In the genomic region with DNA sequence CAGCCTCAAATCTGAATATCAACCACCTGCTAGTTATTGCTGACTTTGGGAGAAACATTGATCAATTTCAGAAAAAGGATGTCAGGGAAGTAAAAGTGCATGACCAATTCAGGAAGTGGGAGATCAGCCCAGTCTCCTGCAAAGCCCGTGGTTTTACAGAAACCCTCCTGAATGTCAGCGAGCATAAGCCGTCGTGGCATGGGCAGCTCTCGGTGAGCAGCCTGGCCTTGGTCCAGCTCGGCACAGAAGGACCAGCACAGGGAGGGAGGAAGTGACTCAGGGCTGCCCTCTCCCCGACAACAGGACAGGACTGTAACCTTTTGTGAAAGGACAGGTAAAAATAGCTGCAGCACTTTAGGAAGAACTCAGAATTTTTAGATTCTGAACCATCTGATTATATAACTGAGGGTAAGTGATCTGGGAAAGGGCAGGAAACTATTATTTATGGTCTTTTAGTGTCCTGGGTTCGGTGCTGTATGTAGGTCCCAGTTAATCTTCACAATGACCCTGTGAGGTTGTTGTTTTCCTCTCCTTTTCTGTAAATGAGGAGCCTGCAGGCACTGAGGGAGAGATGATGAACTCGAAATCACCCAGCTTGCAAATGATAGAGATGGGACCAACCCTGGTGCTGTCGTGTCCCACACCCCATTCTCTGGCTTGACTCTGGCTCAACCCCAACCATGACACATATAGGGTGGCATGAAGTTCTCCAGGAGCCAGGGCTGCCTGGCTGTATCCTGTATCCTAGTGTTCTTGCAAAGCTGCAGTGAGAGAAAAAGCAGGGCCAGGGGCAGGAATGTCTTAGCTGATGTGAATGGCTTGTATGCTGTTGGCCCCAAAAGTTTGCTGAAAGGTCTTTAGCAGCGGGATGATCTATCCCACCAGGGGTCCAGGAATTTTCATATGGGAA, we compare ENCODE assay signal across 1 cellular context.
TF ChIP-seq lines count a peak whose summit lies in the region.

No MANE protein-coding gene starts in this region.

TF ChIP-seq in HCT116, 20 proteins besides CTCF, POLR2A, EP300 and RAD21 (continued from another document):
- TF ChIP-seq, protein P1, sequence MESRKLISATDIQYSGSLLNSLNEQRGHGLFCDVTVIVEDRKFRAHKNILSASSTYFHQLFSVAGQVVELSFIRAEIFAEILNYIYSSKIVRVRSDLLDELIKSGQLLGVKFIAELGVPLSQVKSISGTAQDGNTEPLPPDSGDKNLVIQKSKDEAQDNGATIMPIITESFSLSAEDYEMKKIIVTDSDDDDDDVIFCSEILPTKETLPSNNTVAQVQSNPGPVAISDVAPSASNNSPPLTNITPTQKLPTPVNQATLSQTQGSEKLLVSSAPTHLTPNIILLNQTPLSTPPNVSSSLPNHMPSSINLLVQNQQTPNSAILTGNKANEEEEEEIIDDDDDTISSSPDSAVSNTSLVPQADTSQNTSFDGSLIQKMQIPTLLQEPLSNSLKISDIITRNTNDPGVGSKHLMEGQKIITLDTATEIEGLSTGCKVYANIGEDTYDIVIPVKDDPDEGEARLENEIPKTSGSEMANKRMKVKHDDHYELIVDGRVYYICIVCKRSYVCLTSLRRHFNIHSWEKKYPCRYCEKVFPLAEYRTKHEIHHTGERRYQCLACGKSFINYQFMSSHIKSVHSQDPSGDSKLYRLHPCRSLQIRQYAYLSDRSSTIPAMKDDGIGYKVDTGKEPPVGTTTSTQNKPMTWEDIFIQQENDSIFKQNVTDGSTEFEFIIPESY (IDR thresholded peaks at IDR 0.05; ENCODE audit: extremely low read depth, insufficient replicate concordance, low read length) = no peak
- TF ChIP-seq JUND (IDR thresholded peaks at IDR 0.05) = peak; percentile 79
- 0 out of 2 replicates have a peak, but pooled peaks have one; percentile 52 for TF ChIP-seq SRF (IDR thresholded peaks at IDR 0.05; ENCODE audit: low read depth)
- peak; percentile 15 for TF ChIP-seq YY1 (IDR thresholded peaks at IDR 0.05; ENCODE audit: extremely low read depth, insufficient replicate concordance, low read depth, low read length)
- TF ChIP-seq CEBPB (IDR thresholded peaks at IDR 0.05; ENCODE audit: low read depth) = no peak
- no peak for TF ChIP-seq EZH2phosphoT487 (IDR thresholded peaks at IDR 0.05; ENCODE audit: borderline replicate concordance)
- TF ChIP-seq ZFX (IDR thresholded peaks at IDR 0.05) = no peak
- TF ChIP-seq FOSL1 (IDR thresholded peaks at IDR 0.05; ENCODE audit: low read depth) = peak; percentile 75
- TF ChIP-seq SP1 (IDR thresholded peaks at IDR 0.05; ENCODE audit: low read depth) = peak; percentile 67; the same call in 1 of the 2 replicates
- TF ChIP-seq ELF1 (IDR thresholded peaks at IDR 0.05; ENCODE audit: borderline replicate concordance, low read depth) = no peak
- no peak for TF ChIP-seq TCF7L2 (IDR thresholded peaks at IDR 0.05; ENCODE audit: borderline replicate concordance, extremely low read depth, insufficient read depth, insufficient read length)
- TF ChIP-seq EZH2 (IDR thresholded peaks at IDR 0.05) = no peak
- TF ChIP-seq, protein P2, sequence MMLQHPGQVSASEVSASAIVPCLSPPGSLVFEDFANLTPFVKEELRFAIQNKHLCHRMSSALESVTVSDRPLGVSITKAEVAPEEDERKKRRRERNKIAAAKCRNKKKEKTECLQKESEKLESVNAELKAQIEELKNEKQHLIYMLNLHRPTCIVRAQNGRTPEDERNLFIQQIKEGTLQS (IDR thresholded peaks at IDR 0.05) = no peak
- TF ChIP-seq ZNF274 (IDR thresholded peaks at IDR 0.05; ENCODE audit: low read depth, low read length) = no peak
- TF ChIP-seq, protein P3, sequence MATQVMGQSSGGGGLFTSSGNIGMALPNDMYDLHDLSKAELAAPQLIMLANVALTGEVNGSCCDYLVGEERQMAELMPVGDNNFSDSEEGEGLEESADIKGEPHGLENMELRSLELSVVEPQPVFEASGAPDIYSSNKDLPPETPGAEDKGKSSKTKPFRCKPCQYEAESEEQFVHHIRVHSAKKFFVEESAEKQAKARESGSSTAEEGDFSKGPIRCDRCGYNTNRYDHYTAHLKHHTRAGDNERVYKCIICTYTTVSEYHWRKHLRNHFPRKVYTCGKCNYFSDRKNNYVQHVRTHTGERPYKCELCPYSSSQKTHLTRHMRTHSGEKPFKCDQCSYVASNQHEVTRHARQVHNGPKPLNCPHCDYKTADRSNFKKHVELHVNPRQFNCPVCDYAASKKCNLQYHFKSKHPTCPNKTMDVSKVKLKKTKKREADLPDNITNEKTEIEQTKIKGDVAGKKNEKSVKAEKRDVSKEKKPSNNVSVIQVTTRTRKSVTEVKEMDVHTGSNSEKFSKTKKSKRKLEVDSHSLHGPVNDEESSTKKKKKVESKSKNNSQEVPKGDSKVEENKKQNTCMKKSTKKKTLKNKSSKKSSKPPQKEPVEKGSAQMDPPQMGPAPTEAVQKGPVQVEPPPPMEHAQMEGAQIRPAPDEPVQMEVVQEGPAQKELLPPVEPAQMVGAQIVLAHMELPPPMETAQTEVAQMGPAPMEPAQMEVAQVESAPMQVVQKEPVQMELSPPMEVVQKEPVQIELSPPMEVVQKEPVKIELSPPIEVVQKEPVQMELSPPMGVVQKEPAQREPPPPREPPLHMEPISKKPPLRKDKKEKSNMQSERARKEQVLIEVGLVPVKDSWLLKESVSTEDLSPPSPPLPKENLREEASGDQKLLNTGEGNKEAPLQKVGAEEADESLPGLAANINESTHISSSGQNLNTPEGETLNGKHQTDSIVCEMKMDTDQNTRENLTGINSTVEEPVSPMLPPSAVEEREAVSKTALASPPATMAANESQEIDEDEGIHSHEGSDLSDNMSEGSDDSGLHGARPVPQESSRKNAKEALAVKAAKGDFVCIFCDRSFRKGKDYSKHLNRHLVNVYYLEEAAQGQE (IDR thresholded peaks at IDR 0.05; ENCODE audit: low read depth) = no peak
- no peak for TF ChIP-seq SIN3A (IDR thresholded peaks at IDR 0.05; ENCODE audit: low read depth)
- TF ChIP-seq, protein P4, sequence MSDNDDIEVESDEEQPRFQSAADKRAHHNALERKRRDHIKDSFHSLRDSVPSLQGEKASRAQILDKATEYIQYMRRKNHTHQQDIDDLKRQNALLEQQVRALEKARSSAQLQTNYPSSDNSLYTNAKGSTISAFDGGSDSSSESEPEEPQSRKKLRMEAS (IDR thresholded peaks at IDR 0.05) = peak; percentile 79
- no peak for TF ChIP-seq EGR1 (IDR thresholded peaks at IDR 0.05; ENCODE audit: low read depth)
- peak; percentile 55; the same call in 1 of the 2 replicates for TF ChIP-seq POLR2AphosphoS5 (IDR thresholded peaks at IDR 0.05; ENCODE audit: low read depth, low read length)
